In genomic region chr18:57353940-57354461, GRCh38 we compare ENCODE assay signal across 8 cellular contexts. TPM values are rescaled to one million over a fixed set of nuclear protein-coding genes. Genes with fewer than 3 reads are reported as not detected.
A peak's percentile ranks its signal among the peaks of the same experiment; 100 is the strongest.
DNase-seq lines count a peak whose midpoint lies in the region; ATAC-seq and TF ChIP-seq lines count a peak whose summit lies in the region.

No MANE protein-coding gene starts in this region.

- 7 to 8% methylated on average over 37 of the region's 37 CpGs for WGBS in lung, 2 donors

- H3K4me3 ChIP-seq in lung, result no peak overlapping the region

- peaks cover 0 to 3% of the 10 kb centered on the region in 2 donors for H3K4me1 ChIP-seq in lung (ENCODE audit: control insufficient read depth in 2 of 2, insufficient read depth in 2 of 2, low read length in 2 of 2)

- H3K9me3 ChIP-seq in lung (ENCODE audit: control insufficient read depth in 2 of 2, insufficient read depth in 1 of 2, low read length in 1 of 2), result peaks cover 0 to 8% of the 10 kb centered on the region in 2 donors

- no peak for TF ChIP-seq CTCF in lung (IDR thresholded peaks at IDR 0.05; ENCODE audit: control extremely low read depth, extremely low read depth)

- H3K27me3 ChIP-seq in lung (ENCODE audit: control insufficient read depth, insufficient read depth), result peaks cover 11% of the 10 kb centered on the region

- no peak overlapping the region for H3K27ac ChIP-seq in lung (ENCODE audit: low read depth in 1 of 2, low read length in 1 of 2)

- DNase-seq in EH (ENCODE audit: low read depth) (peak; percentile 42), NCI-H1092 (lab: John Stamatoyannopoulos, UW) (peak; percentile 65), dermis blood vessel endothelial cell (peak; percentile 63), lung (ENCODE audit: low spot score) (no peak)
- no peak for DNase-seq in effector CD4-positive, alpha-beta T cell
- DNase-seq in activated CD4-positive, CD25-positive, alpha-beta regulatory T cell treated with anti-CD3 and anti-CD28 coated beads, Interleukin-2, amount 50 U/mL, for 72 hours, result no peak

- H3K36me3 ChIP-seq in lung (ENCODE audit: control insufficient read depth in 2 of 2, insufficient read depth in 2 of 2, low read length in 2 of 2), result no peaks in the 10 kb centered on the region

- peak; percentile 47 for ATAC-seq in lung (ENCODE audit: insufficient read depth, low FRiP score)
- no peak for ATAC-seq in GM19455 (IDR thresholded peaks at IDR 0.05; ENCODE audit: unreplicated experiment)
- ATAC-seq in GM18502 (IDR thresholded peaks at IDR 0.05; ENCODE audit: poor library complexity, unreplicated experiment), result no peak

RNA-seq across cellular contexts. Expression of gene ST8SIA3, which starts 1.6 kb away (rescaled TPM):
- not detected in 2 replicates for total RNA-seq in dermis blood vessel endothelial cell
- under 1 TPM; 0.03 to 0.17 TPM for total RNA-seq in lung
- under 1 TPM; under 0.01 to 0.01 TPM for polyA plus RNA-seq in lung

Comparison
In these comparisons a context has a peak if more than half of its experiments do, and no peak if none do; other contexts are left out.
1. DNase-seq: peak in EH (single experiment), NCI-H1092 (single experiment) and dermis blood vessel endothelial cell (single experiment); none in lung (single experiment), effector CD4-positive, alpha-beta T cell (single experiment) and activated CD4-positive, CD25-positive, alpha-beta regulatory T cell treated with anti-CD3 and anti-CD28 coated beads, Interleukin-2, amount 50 U/mL, for 72 hours (single experiment).